31 cellular contexts compared by ENCODE assay signal in genomic region chr6:15882915-15883314, GRCh38.
"Had no signal": no experiment of that assay in that cellular context is flagged by ENCODE, and none has a peak within 500 bp of the region (broad histone marks: within the 10 kb centered on the region; RNA-seq: fewer than 3 reads in every experiment).

No MANE protein-coding gene starts in this region.

- H3K4me2 ChIP-seq: hepatocyte had no signal

- H3K9me3 ChIP-seq: gastroesophageal sphincter, left ventricle myocardium inferior, pancreas, prostate gland, sigmoid colon, suprapubic skin, tibial nerve had no signal

- ATAC-seq: activated CD8-positive, alpha-beta T cell treated with anti-CD3 and anti-CD28 coated beads for 36 hours; activated naive CD4-positive, alpha-beta T cell treated with anti-CD3 and anti-CD28 coated beads, Interleukin-2, amount 50 U/mL, for 72 hours; effector memory CD8-positive, alpha-beta T cell; gastroesophageal sphincter; pancreas had no signal

- H3K4me3 ChIP-seq: dorsolateral prefrontal cortex, gastroesophageal sphincter, hepatocyte, left ventricle myocardium inferior, lung, pancreas, prostate gland, sigmoid colon, suprapubic skin, tibial nerve had no signal

- H3K27me3 Mint-ChIP-seq: activated B cell treated with CpG ODN at 0.5 μM for 24 hours; central memory CD8-positive, alpha-beta T cell; effector memory CD8-positive, alpha-beta T cell; naive B cell had no signal

- FAIRE-seq: bronchial epithelial cell, pancreas, small intestine had no signal

- H3K4me1 ChIP-seq: pancreas, prostate gland had no signal

- H2AFZ ChIP-seq: hepatocyte had no signal

- DNase-seq: activated B cell treated with CpG ODN at 0.5 μM for 24 hours; activated CD4-positive, alpha-beta T cell treated with anti-CD3 and anti-CD28 coated beads, Interleukin-2, amount 50 U/mL, for 1 hour; activated CD8-positive, alpha-beta T cell treated with anti-CD3 and anti-CD28 coated beads for 36 hours; activated naive CD4-positive, alpha-beta T cell; activated T-cell treated with anti-CD3 and anti-CD28 coated beads, Interleukin-2, amount 50 U/mL, for 48 hours; dorsolateral prefrontal cortex; effector memory CD8-positive, alpha-beta T cell; islet precursor cell; left ventricle myocardium inferior; naive B cell; nephron progenitor cell; pancreas; retina; sigmoid colon; small intestine; stimulated activated CD4-positive, alpha-beta T cell treated with anti-CD3 and anti-CD28 coated beads, Interleukin-1b, Interleukin-23, amount 100 ng/mL, for 48 hours; stimulated activated CD4-positive, alpha-beta T cell treated with anti-CD3 and anti-CD28 coated beads, Interleukin-4, amount 100 ng/mL, for 4 hours; stimulated activated CD8-positive, alpha-beta memory T cell treated with anti-CD3 and anti-CD28 coated beads, Interleukin-4, amount 100 ng/mL, for 48 hours; stimulated activated naive CD4-positive, alpha-beta T cell had no signal

- H3K36me3 Mint-ChIP-seq: mesothelial cell of epicardium had no signal

- H3K36me3 ChIP-seq: gastroesophageal sphincter, left ventricle myocardium inferior, pancreas, prostate gland, sigmoid colon, suprapubic skin, tibial nerve had no signal

- H3K79me2 ChIP-seq: hepatocyte had no signal

- H3K27ac ChIP-seq: dorsolateral prefrontal cortex, gastroesophageal sphincter, hepatocyte, left ventricle myocardium inferior, pancreas, prostate gland, sigmoid colon, suprapubic skin, tibial nerve had no signal

- H3K27ac Mint-ChIP-seq: activated B cell treated with CpG ODN at 0.5 μM for 24 hours; activated CD8-positive, alpha-beta T cell treated with anti-CD3 and anti-CD28 coated beads for 36 hours; activated naive CD4-positive, alpha-beta T cell treated with anti-CD3 and anti-CD28 coated beads, Interleukin-2, amount 50 U/mL, for 72 hours; activated T-helper 2 cell treated with anti-CD3 and anti-CD28 coated beads, Interferon-gamma antibody, Interleukin-2, Interleukin-4, amounts not matched to agents 10 μg/mL and 5 μg/mL and 100 μg/mL, durations not matched to agents 14 hours and 24 hours and 36 hours; effector memory CD8-positive, alpha-beta T cell; mesothelial cell of epicardium; nephron progenitor cell; T-helper 2 cell treated with Interferon-gamma antibody and Interleukin-4, amounts not matched to agents 5 μg/mL and 100 μg/mL, for 36 hours had no signal

- H3K27me3 ChIP-seq: dorsolateral prefrontal cortex, gastroesophageal sphincter, hepatocyte, pancreas, sigmoid colon, suprapubic skin, tibial nerve had no signal

- H3K9me3 Mint-ChIP-seq: activated B cell treated with CpG ODN at 0.5 μM for 24 hours; activated CD8-positive, alpha-beta T cell treated with anti-CD3 and anti-CD28 coated beads for 36 hours; activated T-helper 2 cell treated with anti-CD3 and anti-CD28 coated beads, Interferon-gamma antibody, Interleukin-2, Interleukin-4, amounts not matched to agents 10 μg/mL and 5 μg/mL and 100 μg/mL, durations not matched to agents 14 hours and 24 hours and 36 hours; central memory CD8-positive, alpha-beta T cell; effector memory CD8-positive, alpha-beta T cell; nephron progenitor cell had no signal

- H3K4me3 Mint-ChIP-seq: activated B cell treated with CpG ODN at 0.5 μM for 24 hours; activated CD8-positive, alpha-beta T cell treated with anti-CD3 and anti-CD28 coated beads for 36 hours; central memory CD8-positive, alpha-beta T cell; effector memory CD8-positive, alpha-beta T cell; mesothelial cell of epicardium; nephron progenitor cell; T-helper 2 cell treated with Interferon-gamma antibody and Interleukin-4, amounts not matched to agents 5 μg/mL and 100 μg/mL, for 36 hours had no signal
